20 cellular contexts compared by ENCODE assay signal in genomic region chr7:42744746-42745145, GRCh38.
A peak's percentile ranks its signal among the peaks of the same experiment; 100 is the strongest.
DNase-seq lines count a peak whose midpoint lies in the region; ATAC-seq, FAIRE-seq and TF ChIP-seq lines count a peak whose summit lies in the region.
"Had no signal": no experiment of that assay in that cellular context is flagged by ENCODE, and none has a peak within 500 bp of the region (broad histone marks: within the 10 kb centered on the region; RNA-seq: fewer than 3 reads in every experiment).

No MANE protein-coding gene starts in this region.

- FAIRE-seq in A549 (lab: Jason Lieb, UNC) (peak; percentile 39), pancreas (lab: Jason Lieb, UNC) (no peak)
- FAIRE-seq: A204.1, GM12891, H54 had no signal

- no peaks in the 10 kb centered on the region for H3K27me3 ChIP-seq in pancreas
- H3K27me3 ChIP-seq: BE2C; BLaER1 treated with 17β-estradiol and CSF1 and Interleukin-3, amounts not matched to agents 10 nM and 100 nM had no signal

- H3K27ac ChIP-seq in A549 (no peak overlapping the region), pancreas (no peak overlapping the region)
- H3K27ac ChIP-seq: 22Rv1; BLaER1 treated with 17β-estradiol and CSF1 and Interleukin-3, amounts not matched to agents 10 nM and 100 nM had no signal

- 35% methylated on average over 3 of the region's 3 CpGs for WGBS in A549 (ENCODE audit: missing lambda C conversion rate)
- WGBS in pancreas, 2 donors = 77 to 91% methylated on average over 3 of the region's 3 CpGs

- TF ChIP-seq CTCF in A549 (IDR thresholded peaks at IDR 0.05) (no peak), pancreas (IDR thresholded peaks at IDR 0.05) (no peak)

- TF ChIP-seq POLR2A in A549 (IDR thresholded peaks at IDR 0.05; ENCODE audit: low read length) = no peak

- DNase-seq in A549 (ENCODE audit: low read depth in 1 of 2, low spot score in 1 of 2) (no peak), brain pericyte (ENCODE audit: low read depth, low spot score) (peak; percentile 25), foreskin melanocyte (peak; percentile 28), sciatic nerve (ENCODE audit: low spot score) (no peak), pancreas (no peak), SIG-M5 (lab: John Stamatoyannopoulos, UW) (no peak), anterior cingulate cortex (lab: John Stamatoyannopoulos, UW) (no peak)
- DNase-seq: CD4-positive, alpha-beta T cell; CD8-positive, alpha-beta memory T cell; COR-L47; DMS79 treated with DMSO at 0.1 percent for 48 hours; GF-D8; GOT3 had no signal

- POLR2A ChIA-PET in A549 (lab: Yijun Ruan, JAX) = no interaction called here

- H3K4me3 ChIP-seq in A549 (no peak overlapping the region), pancreas (no peak overlapping the region)
- H3K4me3 ChIP-seq: BLaER1 treated with 17β-estradiol and CSF1 and Interleukin-3, amounts not matched to agents 10 nM and 100 nM had no signal

- no peaks in the 10 kb centered on the region for H3K9me3 ChIP-seq in A549
- H3K9me3 ChIP-seq in pancreas = no peaks in the 10 kb centered on the region
- H3K9me3 ChIP-seq: BE2C had no signal

- CTCF ChIA-PET in A549 (lab: Yijun Ruan, JAX) = interaction anchor here (1.0 to 1.9 kb wide), 8 partner anchors 13 to 802 kb away, joined by 3 to 6 read pairs (median 4); no protein-coding TSS in a partner anchor

- no peak overlapping the region for H3K4me2 ChIP-seq in A549
- H3K4me2 ChIP-seq: BLaER1 treated with 17β-estradiol and CSF1 and Interleukin-3, amounts not matched to agents 10 nM and 100 nM had no signal

- intact Hi-C loops in sciatic nerve (cut with DNase I) (no loop called here), pancreas (cut with DNase I) (no loop called here)

- no peak for TF ChIP-seq EP300 in A549 (IDR thresholded peaks at IDR 0.05)

- no peak for ATAC-seq in A549
- peak; percentile 70 for ATAC-seq in sciatic nerve
- ATAC-seq in pancreas = no peak
- ATAC-seq in GM19328 (IDR thresholded peaks at IDR 0.05; ENCODE audit: unreplicated experiment) = no peak

- no peaks in the 10 kb centered on the region for H3K4me1 ChIP-seq in A549
- no peaks in the 10 kb centered on the region for H3K4me1 ChIP-seq in pancreas
- H3K4me1 ChIP-seq: BE2C; BLaER1 treated with 17β-estradiol and CSF1 and Interleukin-3, amounts not matched to agents 10 nM and 100 nM had no signal

- no peaks in the 10 kb centered on the region for H3K36me3 ChIP-seq in pancreas
- H3K36me3 ChIP-seq: BE2C; BLaER1 treated with 17β-estradiol and CSF1 and Interleukin-3, amounts not matched to agents 10 nM and 100 nM had no signal

- no peak for TF ChIP-seq RAD21 in A549 (conservative IDR thresholded peaks at IDR 0.05 in 1 of 2, IDR thresholded peaks at IDR 0.05 in 1 of 2)

TF ChIP-seq in A549, 52 proteins besides CTCF, POLR2A, EP300 and RAD21:
- no peak for TF ChIP-seq RFX5 (IDR thresholded peaks at IDR 0.05)
- no peak for TF ChIP-seq CBX8 (IDR thresholded peaks at IDR 0.05)
- TF ChIP-seq HMGXB4 (CRISPR knock-in tag; IDR thresholded peaks at IDR 0.05; ENCODE audit: borderline replicate concordance) = no peak
- no peak for TF ChIP-seq HES2 (IDR thresholded peaks at IDR 0.05)
- no peak for TF ChIP-seq NPAS2 (CRISPR knock-in tag; IDR thresholded peaks at IDR 0.05; ENCODE audit: borderline replicate concordance)
- TF ChIP-seq CHD2 (IDR thresholded peaks at IDR 0.05; ENCODE audit: low read length, partially characterized antibody) = no peak
- TF ChIP-seq SREBF2 (IDR thresholded peaks at IDR 0.05) = no peak
- TF ChIP-seq ESRRA (IDR thresholded peaks at IDR 0.05; ENCODE audit: borderline replicate concordance, low read length) = no peak
- TF ChIP-seq RCOR1 (IDR thresholded peaks at IDR 0.05; ENCODE audit: low read depth, low read length) = no peak
- TF ChIP-seq JUN (IDR thresholded peaks at IDR 0.05) = no peak
- no peak for TF ChIP-seq NR3C1 (IDR thresholded peaks at IDR 0.05)
- TF ChIP-seq FOSB (CRISPR knock-in tag; IDR thresholded peaks at IDR 0.05) = no peak
- TF ChIP-seq HOXB13 (CRISPR knock-in tag; IDR thresholded peaks at IDR 0.05; ENCODE audit: low read depth) = no peak
- TF ChIP-seq RNF2 (IDR thresholded peaks at IDR 0.05; ENCODE audit: borderline replicate concordance, low read depth) = no peak

Comparison
In these comparisons a context has a peak if more than half of its experiments do, and no peak if none do; other contexts are left out.
1. DNase-seq: peak in brain pericyte (single experiment) and foreskin melanocyte (single experiment); none in A549 (0 of 2), sciatic nerve (single experiment), pancreas (0 of 6), SIG-M5 (single experiment) and anterior cingulate cortex (0 of 58).